17 cellular contexts compared by ENCODE assay signal in the genomic region with DNA sequence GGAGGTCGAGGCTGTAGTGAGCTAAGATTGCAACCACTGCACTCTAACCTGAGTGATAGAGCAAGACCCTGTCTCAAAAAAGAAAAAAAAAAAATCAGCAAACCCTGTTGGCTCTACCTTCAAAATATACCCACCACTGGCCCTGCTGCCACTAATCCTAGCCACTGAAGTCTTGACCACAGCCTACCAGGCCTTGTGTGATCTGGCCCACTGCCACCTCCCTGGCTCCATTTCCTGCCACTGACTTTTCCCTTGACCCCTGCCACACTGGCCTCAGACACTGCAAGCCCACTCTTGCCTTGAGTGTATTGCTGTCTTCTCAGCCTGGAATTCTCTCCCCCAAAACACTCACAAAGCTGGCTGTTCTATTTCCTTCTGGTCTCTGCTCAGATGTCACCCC. TPM values are rescaled to one million over a fixed set of nuclear protein-coding genes. Genes with fewer than 3 reads are reported as not detected.
DNase-seq lines count a peak whose midpoint lies in the region; ATAC-seq and TF ChIP-seq lines count a peak whose summit lies in the region.
"Had no signal": no experiment of that assay in that cellular context is flagged by ENCODE, and none has a peak within 500 bp of the region (broad histone marks: within the 10 kb centered on the region; RNA-seq: fewer than 3 reads in every experiment).

No MANE protein-coding gene starts in this region.

- TF ChIP-seq CTCF in Panc1 (IDR thresholded peaks at IDR 0.05) (no peak), nephron progenitor cell (IDR thresholded peaks at IDR 0.05) (no peak), vagina (IDR thresholded peaks at IDR 0.05) (no peak)

- no peaks in the 10 kb centered on the region for H3K4me1 ChIP-seq in Panc1 (ENCODE audit: control insufficient read depth, insufficient read depth, low read length)
- no peaks in the 10 kb centered on the region for H3K4me1 ChIP-seq in vagina
- H3K4me1 ChIP-seq: HAP-1 had no signal

- H3K36me3 ChIP-seq in Panc1 (ENCODE audit: control insufficient read depth, insufficient read depth, low read length) (no peaks in the 10 kb centered on the region), vagina (no peaks in the 10 kb centered on the region)
- H3K36me3 ChIP-seq: BLaER1 treated with 17β-estradiol and CSF1 and Interleukin-3, amounts not matched to agents 10 nM and 100 nM; HAP-1 had no signal

- in situ Hi-C loops in Panc1 (cut with HindIII; ENCODE audit: low pct_unique_long_range_greater_than_20kb, low sequenced_read_pairs) = no loop called here

- H3K27me3 Mint-ChIP-seq in activated naive CD4-positive, alpha-beta T cell treated with anti-CD3 and anti-CD28 coated beads, Interleukin-2, amount 10 ng/mL, durations not matched to agents 7 days and 5 days = peaks cover 37% of the 10 kb centered on the region
- no peaks in the 10 kb centered on the region for H3K27me3 Mint-ChIP-seq in nephron progenitor cell (ENCODE audit: low read depth, poor library complexity)

- BruUV-seq in Panc1 (replicated peaks; lab: Mats Ljungman, UMichigan) = no TSS peak

- no peak overlapping the region for H3K4me3 Mint-ChIP-seq in activated naive CD4-positive, alpha-beta T cell treated with anti-CD3 and anti-CD28 coated beads, Interleukin-2, amount 10 ng/mL, durations not matched to agents 7 days and 5 days
- H3K4me3 Mint-ChIP-seq in nephron progenitor cell = no peak overlapping the region
- H3K4me3 Mint-ChIP-seq: CD4-positive, CD25-positive, alpha-beta regulatory T cell had no signal

- H3K27ac ChIP-seq in Panc1 (ENCODE audit: low read length) = peak overlapping the region; percentile 62; the same call in 1 of the 2 replicates
- no peak overlapping the region for H3K27ac ChIP-seq in vagina
- H3K27ac ChIP-seq: BLaER1 treated with 17β-estradiol and CSF1 and Interleukin-3, amounts not matched to agents 10 nM and 100 nM; HL-60 had no signal

- peaks cover 13% of the 10 kb centered on the region for H3K4me1 Mint-ChIP-seq in activated naive CD4-positive, alpha-beta T cell treated with anti-CD3 and anti-CD28 coated beads, Interleukin-2, amount 10 ng/mL, durations not matched to agents 7 days and 5 days
- peaks cover 31% of the 10 kb centered on the region for H3K4me1 Mint-ChIP-seq in nephron progenitor cell

- H3K9me3 Mint-ChIP-seq in activated naive CD4-positive, alpha-beta T cell treated with anti-CD3 and anti-CD28 coated beads, Interleukin-2, amount 10 ng/mL, durations not matched to agents 7 days and 5 days = no peaks in the 10 kb centered on the region
- H3K9me3 Mint-ChIP-seq in nephron progenitor cell = peaks cover 3% of the 10 kb centered on the region
- H3K9me3 Mint-ChIP-seq: CD4-positive, CD25-positive, alpha-beta regulatory T cell had no signal

- DNase-seq in activated naive CD4-positive, alpha-beta T cell treated with anti-CD3 and anti-CD28 coated beads, Interleukin-2, amount 10 ng/mL, durations not matched to agents 7 days and 5 days = peak; percentile 6
- no peak for DNase-seq in activated naive CD4-positive, alpha-beta T cell (lab: John Stamatoyannopoulos, UW)
- DNase-seq in Panc1 (ENCODE audit: low read depth, low spot score) (no peak), left lobe of liver (ENCODE audit: low spot score) (no peak), nephron progenitor cell (no peak), vagina (ENCODE audit: extremely low spot score in 2 of 2) (no peak)
- DNase-seq: 8988T; ACHN; CD4-positive, CD25-positive, alpha-beta regulatory T cell; DMS 273 treated with DMSO at 0.1 percent for 48 hours had no signal

- POLR2A ChIA-PET in Panc1 (lab: Charles Lee) = interaction anchor here (0.7 kb wide), 1 partner anchor 82 kb away, joined by 7 read pairs; no protein-coding TSS in a partner anchor

- H3K27me3 ChIP-seq in Panc1 (ENCODE audit: control insufficient read depth, insufficient read depth, low read length) (no peaks in the 10 kb centered on the region), vagina (no peaks in the 10 kb centered on the region)
- H3K27me3 ChIP-seq: BLaER1 treated with 17β-estradiol and CSF1 and Interleukin-3, amounts not matched to agents 10 nM and 100 nM had no signal

- no peak for ATAC-seq in Panc1
- ATAC-seq in left lobe of liver = peak; percentile 37
- ATAC-seq in HG03521 (IDR thresholded peaks at IDR 0.05; ENCODE audit: unreplicated experiment) = no peak
- ATAC-seq in GM18502 (IDR thresholded peaks at IDR 0.05; ENCODE audit: poor library complexity, unreplicated experiment) = no peak
- ATAC-seq: GM12878 had no signal

- H3K4me3 ChIP-seq in Panc1 (ENCODE audit: low read depth in 2 of 2, low read length in 2 of 2) (no peak overlapping the region), vagina (no peak overlapping the region)
- H3K4me3 ChIP-seq: BLaER1 treated with 17β-estradiol and CSF1 and Interleukin-3, amounts not matched to agents 10 nM and 100 nM; GM12878; HAP-1 had no signal

- TF ChIP-seq POLR2A in vagina (IDR thresholded peaks at IDR 0.05) = no peak

- H3K9me3 ChIP-seq in Panc1 (ENCODE audit: control insufficient read depth, insufficient read depth, low read depth, low read length) (no peaks in the 10 kb centered on the region), vagina (no peaks in the 10 kb centered on the region)
- H3K9me3 ChIP-seq: HAP-1 had no signal

- no peaks in the 10 kb centered on the region for H3K36me3 Mint-ChIP-seq in activated naive CD4-positive, alpha-beta T cell treated with anti-CD3 and anti-CD28 coated beads, Interleukin-2, amount 10 ng/mL, durations not matched to agents 7 days and 5 days
- H3K36me3 Mint-ChIP-seq in nephron progenitor cell (ENCODE audit: low read depth) = no peaks in the 10 kb centered on the region

- intact Hi-C loops in Panc1 (cut with micrococcal nuclease; ENCODE audit: unreplicated experiment) = no loop called here
- intact Hi-C loops in vagina (cut with DNase I) = no loop called here

- H3K27ac Mint-ChIP-seq in activated naive CD4-positive, alpha-beta T cell treated with anti-CD3 and anti-CD28 coated beads, Interleukin-2, amount 10 ng/mL, durations not matched to agents 7 days and 5 days = no peak overlapping the region
- H3K27ac Mint-ChIP-seq in nephron progenitor cell = peak overlapping the region; percentile 20

- CTCF ChIA-PET in activated naive CD4-positive, alpha-beta T cell treated with anti-CD3 and anti-CD28 coated beads, Interleukin-2, amount 10 ng/mL, durations not matched to agents 7 days and 5 days (lab: Charles Lee) = interaction anchor here (0.7 kb wide), 1 partner anchor 33 kb away, joined by 3 read pairs; no protein-coding TSS in a partner anchor
- CTCF ChIA-PET in Panc1 (lab: Charles Lee) = no interaction called here

RNA-seq across cellular contexts. Expression of gene SH2D6, which starts 33.7 kb away (rescaled TPM):
- total RNA-seq in Panc1 (2021; ENCODE audit: unreplicated experiment) = 3.3 TPM
- polyA plus RNA-seq in Panc1 (2012; ENCODE audit: insufficient read length) = 3.3 TPM
- total RNA-seq in left lobe of liver = 3.1 TPM
- not detected for total RNA-seq in vagina
- total RNA-seq: H1 had no signal
- polyA plus RNA-seq: CD4-positive, CD25-positive, alpha-beta regulatory T cell had no signal

RNA-seq across cellular contexts. Expression of gene CAPG, which starts 42.1 kb away (rescaled TPM):
- total RNA-seq in Panc1 (2021; ENCODE audit: unreplicated experiment) (202 TPM), left lobe of liver (5.0 TPM), vagina (165 TPM)
- 510 TPM for polyA plus RNA-seq in Panc1 (2012; ENCODE audit: insufficient read length)

Comparison
In these comparisons a context has a peak if more than half of its experiments do, and no peak if none do; other contexts are left out.
1. RNA of gene CAPG, which starts 42.1 kb away (total RNA-seq): 202 TPM in Panc1 (single experiment) and 165 TPM in vagina (single experiment); 5.0 TPM in left lobe of liver (single experiment); every median in the first group is over 10 times any median in the second.